ENCODE assay signal across 8 cellular contexts in the genomic region with DNA sequence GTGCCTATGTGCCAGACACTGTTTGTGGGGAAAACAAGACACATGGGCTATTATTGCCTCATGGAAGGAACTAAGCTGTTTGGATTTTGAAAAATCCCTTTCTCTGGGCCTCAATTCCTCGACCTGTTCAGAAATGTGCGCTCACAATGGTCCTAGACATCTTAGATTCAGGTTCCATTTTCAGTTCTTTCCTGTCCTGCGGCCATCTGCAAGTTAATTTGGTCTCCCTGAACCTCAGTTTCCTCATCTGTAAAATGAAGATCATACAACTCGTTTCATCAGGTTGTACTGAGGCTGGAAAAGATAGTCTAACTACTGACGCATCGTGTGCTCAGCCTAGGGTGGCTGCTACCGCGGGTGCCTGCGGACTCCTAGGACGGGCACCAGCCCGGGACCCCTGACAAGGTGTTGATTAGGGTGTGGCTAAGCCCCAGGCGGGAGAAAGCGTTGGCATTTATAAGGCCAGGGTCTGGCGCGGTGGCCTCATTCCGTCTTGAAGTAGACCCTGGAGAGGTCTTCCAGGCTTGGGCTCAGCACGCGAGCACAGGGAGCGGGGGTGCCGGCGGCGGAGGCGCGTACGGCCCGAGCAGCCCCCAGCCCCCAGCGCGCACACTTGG. TPM values are rescaled to one million over a fixed set of nuclear protein-coding genes. Genes with fewer than 3 reads are reported as not detected.
DNase-seq lines count a peak whose midpoint lies in the region; ATAC-seq, FAIRE-seq and TF ChIP-seq lines count a peak whose summit lies in the region.

No MANE protein-coding gene starts in this region.

- FAIRE-seq in pancreas (lab: Jason Lieb, UNC) = no peak

- H3K27ac ChIP-seq in pancreas = peak overlapping the region; percentile 77 to 88 (median 84)

- no peaks in the 10 kb centered on the region for H3K36me3 ChIP-seq in pancreas

- intact Hi-C loops in pancreas (cut with DNase I) = loop anchor here in 2 of 3 donors (5.0 to 10.0 kb wide), 2 partner anchors 45 to 48 kb away; a partner anchor contains a TSS

- H3K9me3 ChIP-seq in pancreas = no peaks in the 10 kb centered on the region

- H3K27me3 ChIP-seq in pancreas = no peaks in the 10 kb centered on the region

- DNase-seq in NCI-H2227 treated with DMSO at 0.1 percent for 48 hours (lab: John Stamatoyannopoulos, UW) = peak; percentile 73
- DNase-seq in NCI-H2227 (lab: John Stamatoyannopoulos, UW; ENCODE audit: unreplicated experiment) = no peak
- DNase-seq in activated CD4-positive, alpha-beta T cell treated with anti-CD3 and anti-CD28 coated beads, Interleukin-2, amount 50 U/mL, for 48 hours = peak; percentile 42 to 45
- no peak for DNase-seq in fibroblast of the aortic adventitia (ENCODE audit: low read depth)
- DNase-seq in pancreas = peak in 3 of 6 donors; percentile 25 to 73 (median 32)
- no peak for DNase-seq in superior temporal gyrus (ENCODE audit: extremely low spot score)

- TF ChIP-seq CTCF in fibroblast of the aortic adventitia (IDR thresholded peaks at IDR 0.05; ENCODE audit: insufficient read depth, low read length) = no peak
- TF ChIP-seq CTCF in pancreas (IDR thresholded peaks at IDR 0.05) = no peak

- WGBS in pancreas, 2 donors = 9 to 12% methylated on average over 19 to 28 of the region's 28 CpGs

- peaks cover 4 to 29% (median 8%) of the 10 kb centered on the region in 3 donors for H3K4me1 ChIP-seq in pancreas

- H3K4me3 ChIP-seq in fibroblast of the aortic adventitia (ENCODE audit: low read depth, low read length) = peak overlapping the region; percentile 85
- peak overlapping the region; percentile 74 to 98 (median 93) for H3K4me3 ChIP-seq in pancreas

- ATAC-seq in HG03095 (IDR thresholded peaks at IDR 0.05; ENCODE audit: unreplicated experiment) (peak; percentile 21), pancreas (peak; percentile 3 to 19 (median 6)), GM18519 (IDR thresholded peaks at IDR 0.05; ENCODE audit: low FRiP score, unreplicated experiment) (no peak)

RNA-seq across cellular contexts. Expression of a gene that starts 0.5 kb away (rescaled TPM):
- 33.4 and 41.9 TPM in 2 replicates for total RNA-seq in fibroblast of the aortic adventitia (ENCODE audit: low replicate concordance)
- 10 to 100 TPM; 23.5 to 33.9 (median 27.0) TPM for total RNA-seq in pancreas
- 10 to 100 TPM; 10.6 to 13.8 TPM for polyA plus RNA-seq in pancreas

RNA-seq across cellular contexts. Expression of a gene that starts 35.4 kb away (rescaled TPM):
- 43.8 and 50.0 TPM in 2 replicates for total RNA-seq in fibroblast of the aortic adventitia (ENCODE audit: low replicate concordance)
- total RNA-seq in pancreas = 10 to 100 TPM; 17.3 to 20.6 (median 18.9) TPM
- 10 to 100 TPM; 20.6 to 36.8 TPM for polyA plus RNA-seq in pancreas

RNA-seq across cellular contexts. Expression of a gene that starts 48.2 kb away (rescaled TPM):
- total RNA-seq in fibroblast of the aortic adventitia (ENCODE audit: low replicate concordance) = 11.8 and 39.9 TPM in 2 replicates
- total RNA-seq in pancreas = 10 to 100 TPM; 13.6 to 31.3 (median 21.6) TPM
- polyA plus RNA-seq in pancreas = 10 to 100 TPM; 37.0 to 45.4 TPM

RNA-seq across cellular contexts. Expression of a gene that starts 51.2 kb away (rescaled TPM):
- total RNA-seq in fibroblast of the aortic adventitia (ENCODE audit: low replicate concordance) (442 and 1,073 TPM in 2 replicates), pancreas (100 to 1,000 TPM; 511 to 819 (median 681) TPM)
- polyA plus RNA-seq in pancreas = 1,000 to 10,000 TPM; 1,351 to 1,484 TPM

RNA-seq across cellular contexts. Expression of a gene that starts 57.8 kb away (rescaled TPM):
- 5.0 and 16.7 TPM in 2 replicates for total RNA-seq in fibroblast of the aortic adventitia (ENCODE audit: low replicate concordance)
- 10 to 100 TPM in 5 of 6 donors, 1 to 10 TPM in 1; 5.6 to 15.2 (median 11.4) TPM for total RNA-seq in pancreas
- polyA plus RNA-seq in pancreas = 10 to 100 TPM; 20.1 to 34.6 TPM

Comparison
In these comparisons a context has a peak if more than half of its experiments do, and no peak if none do; other contexts are left out.
1. DNase-seq: peak in NCI-H2227 treated with DMSO at 0.1 percent for 48 hours (single experiment) and activated CD4-positive, alpha-beta T cell treated with anti-CD3 and anti-CD28 coated beads, Interleukin-2, amount 50 U/mL, for 48 hours (2 of 2); none in NCI-H2227 (single experiment), fibroblast of the aortic adventitia (single experiment) and superior temporal gyrus (single experiment).